ENCODE assay signal across 8 cellular contexts in genomic region chr4:7803992-7804758, GRCh38.
DNase-seq lines count a peak whose midpoint lies in the region; ATAC-seq, FAIRE-seq and TF ChIP-seq lines count a peak whose summit lies in the region.

No MANE protein-coding gene starts in this region.

- DNase-seq in Caco-2 (peak; percentile 78 to 87), H54 (ENCODE audit: insufficient read length, low spot score) (peak; percentile 65), NCI-H345 (lab: John Stamatoyannopoulos, UW) (peak; percentile 44), medulla oblongata (ENCODE audit: extremely low spot score) (peak; percentile 93)
- DNase-seq in activated CD4-positive, alpha-beta memory T cell treated with anti-CD3 and anti-CD28 coated beads for 36 hours = peak; percentile 90
- peak; percentile 60 for DNase-seq in effector CD8-positive, alpha-beta T cell (lab: John Stamatoyannopoulos, UW)
- peak; percentile 45 for DNase-seq in stimulated activated CD8-positive, alpha-beta memory T cell treated with anti-CD3 and anti-CD28 coated beads, Interleukin-12 subunit alpha, Interleukin-12 subunit beta, amount 100 ng/mL, for 4 hours (ENCODE audit: low read depth)

- no peak overlapping the region for H3K4me3 Mint-ChIP-seq in Caco-2 (ENCODE audit: unreplicated experiment)
- H3K4me3 Mint-ChIP-seq in activated CD4-positive, alpha-beta memory T cell treated with anti-CD3 and anti-CD28 coated beads for 36 hours = no peak overlapping the region

- H3K27me3 Mint-ChIP-seq in Caco-2 (ENCODE audit: insufficient read depth, unreplicated experiment) = no peaks in the 10 kb centered on the region
- no peaks in the 10 kb centered on the region for H3K27me3 Mint-ChIP-seq in activated CD4-positive, alpha-beta memory T cell treated with anti-CD3 and anti-CD28 coated beads for 36 hours

- no TSS peak for BruUV-seq in Caco-2 (replicated peaks; lab: Mats Ljungman, UMichigan)

- POLR2A ChIA-PET in Caco-2 (lab: Charles Lee) = no interaction called here
- POLR2A ChIA-PET in activated CD4-positive, alpha-beta memory T cell treated with anti-CD3 and anti-CD28 coated beads for 36 hours (lab: Charles Lee) = no interaction called here

- TF ChIP-seq CTCF in Caco-2 (IDR thresholded peaks at IDR 0.05; ENCODE audit: insufficient read depth in 1 of 2, low read depth in 1 of 2, low read length in 1 of 2, severe bottlenecking in 1 of 2, unreplicated experiment in 1 of 2) = peak; percentile 91 to 94

- no peaks in the 10 kb centered on the region; the same call in 1 of the 2 replicates for H3K36me3 ChIP-seq in Caco-2 (ENCODE audit: control insufficient read depth, insufficient read depth, low read length)

- H3K27me3 ChIP-seq in Caco-2 (replicated peaks; ENCODE audit: control insufficient read depth, insufficient read depth, low read length) = no peaks in the 10 kb centered on the region

- H3K4me1 Mint-ChIP-seq in Caco-2 (ENCODE audit: low read depth, unreplicated experiment) = peaks cover 22% of the 10 kb centered on the region
- peaks cover 17% of the 10 kb centered on the region for H3K4me1 Mint-ChIP-seq in activated CD4-positive, alpha-beta memory T cell treated with anti-CD3 and anti-CD28 coated beads for 36 hours (ENCODE audit: low read depth)

- H3K4me1 ChIP-seq in Caco-2 = peaks cover 18% of the 10 kb centered on the region

- H3K4me3 ChIP-seq in Caco-2 (ENCODE audit: low read depth, low read length) = no peak overlapping the region

- no peak for ATAC-seq in HG03520 (IDR thresholded peaks at IDR 0.05; ENCODE audit: unreplicated experiment)

- H3K27ac Mint-ChIP-seq in Caco-2 (ENCODE audit: unreplicated experiment) = peak overlapping the region; percentile 83
- H3K27ac Mint-ChIP-seq in activated CD4-positive, alpha-beta memory T cell treated with anti-CD3 and anti-CD28 coated beads for 36 hours = peak overlapping the region; percentile 1

- H3K36me3 Mint-ChIP-seq in Caco-2 (ENCODE audit: insufficient read depth, unreplicated experiment) = peaks cover 62% of the 10 kb centered on the region
- H3K36me3 Mint-ChIP-seq in activated CD4-positive, alpha-beta memory T cell treated with anti-CD3 and anti-CD28 coated beads for 36 hours = peaks cover 32% of the 10 kb centered on the region

- TF ChIP-seq POLR2A in H54 (IDR thresholded peaks at IDR 0.05; ENCODE audit: low read depth, low read length) = no peak

- intact Hi-C loops in Caco-2 (cut with micrococcal nuclease; ENCODE audit: unreplicated experiment) = loop anchor here (1.0 kb wide), 3 partner anchors 40 to 183 kb away; no protein-coding TSS in a partner anchor
- intact Hi-C loops in activated CD4-positive, alpha-beta memory T cell treated with anti-CD3 and anti-CD28 coated beads for 36 hours (cut with micrococcal nuclease) = loop anchor here (1.0 to 5.0 kb wide), 7 partner anchors 25 to 612 kb away; partner anchors contain the start of gene SORCS2

- CTCF ChIA-PET in Caco-2 (lab: Charles Lee) = interaction anchor here (0.6 to 3.8 kb wide), 17 partner anchors 8 to 183 kb away, joined by 3 to 21 read pairs (median 4); partner anchors contain the start of gene AFAP1
- CTCF ChIA-PET in activated CD4-positive, alpha-beta memory T cell treated with anti-CD3 and anti-CD28 coated beads for 36 hours (lab: Charles Lee) = interaction anchor here (0.7 to 9.7 kb wide), 39 partner anchors 9 to 610 kb away, joined by 3 to 212 read pairs (median 5); no protein-coding TSS in a partner anchor

- no peak for FAIRE-seq in H54 (lab: Jason Lieb, UNC)

- H3K9me3 ChIP-seq in Caco-2 = no peaks in the 10 kb centered on the region

- no peaks in the 10 kb centered on the region for H3K9me3 Mint-ChIP-seq in Caco-2 (ENCODE audit: unreplicated experiment)
- peaks cover 3% of the 10 kb centered on the region for H3K9me3 Mint-ChIP-seq in activated CD4-positive, alpha-beta memory T cell treated with anti-CD3 and anti-CD28 coated beads for 36 hours
